In genomic region chr18:7616661-7617060, GRCh38 we compare ENCODE assay signal across 15 cellular contexts. TPM values are rescaled to one million over a fixed set of nuclear protein-coding genes. Genes with fewer than 3 reads are reported as not detected.
DNase-seq lines count a peak whose midpoint lies in the region; ATAC-seq and TF ChIP-seq lines count a peak whose summit lies in the region.
"Had no signal": no experiment of that assay in that cellular context is flagged by ENCODE, and none has a peak within 500 bp of the region (broad histone marks: within the 10 kb centered on the region; RNA-seq: fewer than 3 reads in every experiment).

No MANE protein-coding gene starts in this region.

- intact Hi-C loops in breast epithelium (cut with DNase I; ENCODE audit: low total_unique reads), result no loop called here
- intact Hi-C loops in right cardiac atrium (cut with DNase I), result no loop called here

- H3K27me3 ChIP-seq in breast epithelium, result no peaks in the 10 kb centered on the region
- no peaks in the 10 kb centered on the region for H3K27me3 ChIP-seq in right cardiac atrium (ENCODE audit: control insufficient read depth, insufficient read depth)
- no peaks in the 10 kb centered on the region for H3K27me3 ChIP-seq in rectal smooth muscle tissue (ENCODE audit: control insufficient read depth, insufficient read depth, low read length)
- H3K27me3 ChIP-seq: tibial nerve had no signal

- H3K4me1 ChIP-seq in breast epithelium, result no peaks in the 10 kb centered on the region
- peaks cover 13% of the 10 kb centered on the region for H3K4me1 ChIP-seq in right cardiac atrium (ENCODE audit: control insufficient read depth, insufficient read depth, low read length)
- peaks cover 5% of the 10 kb centered on the region for H3K4me1 ChIP-seq in rectal smooth muscle tissue (ENCODE audit: control insufficient read depth, insufficient read depth, low read length)

- H3K9ac ChIP-seq in rectal smooth muscle tissue (ENCODE audit: low read length), result no peak overlapping the region

- 45% methylated on average over 4 of the region's 4 CpGs for WGBS in right cardiac atrium

- no peaks in the 10 kb centered on the region for H3K36me3 ChIP-seq in breast epithelium
- H3K36me3 ChIP-seq in rectal smooth muscle tissue (ENCODE audit: control insufficient read depth, insufficient read depth, low read length), result no peaks in the 10 kb centered on the region
- H3K36me3 ChIP-seq: tibial nerve had no signal

- no peak overlapping the region for H3K4me3 ChIP-seq in breast epithelium
- no peak overlapping the region for H3K4me3 ChIP-seq in right cardiac atrium (ENCODE audit: low read length)
- no peak overlapping the region for H3K4me3 ChIP-seq in rectal smooth muscle tissue (ENCODE audit: low read length)
- H3K4me3 ChIP-seq: tibial nerve had no signal

- H3K27ac ChIP-seq in breast epithelium, result no peak overlapping the region
- no peak overlapping the region for H3K27ac ChIP-seq in right cardiac atrium (ENCODE audit: low read length)
- H3K27ac ChIP-seq in rectal smooth muscle tissue (ENCODE audit: low read depth, low read length), result peak overlapping the region; percentile 43
- H3K27ac ChIP-seq: tibial nerve had no signal

- no peak for TF ChIP-seq CTCF in breast epithelium (IDR thresholded peaks at IDR 0.05)

- DNase-seq in EL (peak; percentile 64), breast epithelium (ENCODE audit: low spot score in 2 of 2) (peak; percentile 28 to 54), right cardiac atrium (peak in 2 of 3 donors; percentile 68 to 83), NCI-H226 (no peak)
- no peak for DNase-seq in activated T-cell treated with anti-CD3 and anti-CD28 coated beads, Interleukin-2, amount 50 U/mL, for 48 hours
- DNase-seq in stimulated activated naive CD4-positive, alpha-beta T cell (lab: John Stamatoyannopoulos, UW), result no peak
- DNase-seq: activated CD4-positive, alpha-beta T cell treated with anti-CD3 and anti-CD28 coated beads for 48 hours; activated T-cell treated with anti-CD3 and anti-CD28 coated beads for 4 hours; central memory CD4-positive, alpha-beta T cell; glutamatergic neuron; stimulated activated CD4-positive, alpha-beta T cell treated with anti-CD3 and anti-CD28 coated beads, Interleukin-1b, Interleukin-23, amount 100 ng/mL, for 48 hours; T-helper 9 cell had no signal

- ATAC-seq in right cardiac atrium (peak; percentile 57 to 67), HG02623 (IDR thresholded peaks at IDR 0.05; ENCODE audit: unreplicated experiment) (no peak)

- no peaks in the 10 kb centered on the region for H3K9me3 ChIP-seq in breast epithelium
- no peaks in the 10 kb centered on the region for H3K9me3 ChIP-seq in right cardiac atrium (ENCODE audit: control insufficient read depth, low read length)
- H3K9me3 ChIP-seq: tibial nerve had no signal

- TF ChIP-seq POLR2A in breast epithelium (IDR thresholded peaks at IDR 0.05), result no peak

RNA-seq across cellular contexts. Expression of gene PTPRM, which starts 49.5 kb away (rescaled TPM):
- total RNA-seq in breast epithelium (100 to 1,000 TPM in 2 of 3 donors, 10 to 100 TPM in 1; 41.7 to 181 (median 140) TPM), right cardiac atrium (10 to 100 TPM; 55.1 to 76.2 (median 62.9) TPM)
- polyA plus RNA-seq in right cardiac atrium, result 81.5 TPM

Comparison
In these comparisons a context has a peak if more than half of its experiments do, and no peak if none do; other contexts are left out.
1. DNase-seq: peak in EL (single experiment), breast epithelium (2 of 2) and right cardiac atrium (2 of 3); none in activated T-cell treated with anti-CD3 and anti-CD28 coated beads, Interleukin-2, amount 50 U/mL, for 48 hours (0 of 2), stimulated activated naive CD4-positive, alpha-beta T cell (0 of 6) and NCI-H226 (single experiment).